In genomic region chr15:62901916-62902554, GRCh38 we compare ENCODE assay signal across 18 cellular contexts.
A peak's percentile ranks its signal among the peaks of the same experiment; 100 is the strongest.
DNase-seq lines count a peak whose midpoint lies in the region; ATAC-seq and TF ChIP-seq lines count a peak whose summit lies in the region.
"Had no signal": no experiment of that assay in that cellular context is flagged by ENCODE, and none has a peak within 500 bp of the region (broad histone marks: within the 10 kb centered on the region; RNA-seq: fewer than 3 reads in every experiment).

No MANE protein-coding gene starts in this region.

- H3K36me3 ChIP-seq in GM23338 (ENCODE audit: insufficient read depth) (no peaks in the 10 kb centered on the region), neural progenitor cell (no peaks in the 10 kb centered on the region)
- H3K36me3 ChIP-seq: upper lobe of left lung had no signal

- H4K20me1 ChIP-seq in GM23338 (replicated peaks; ENCODE audit: insufficient read depth) (no peaks in the 10 kb centered on the region), neural progenitor cell (ENCODE audit: low read depth) (no peaks in the 10 kb centered on the region)

- CTCF ChIA-PET in activated CD4-positive, alpha-beta memory T cell treated with anti-CD3 and anti-CD28 coated beads, Interleukin-2, amount 10 ng/mL, durations not matched to agents 7 days and 5 days (lab: Charles Lee), result no interaction called here

- H3K27ac Mint-ChIP-seq in GM23338 (no peak overlapping the region), neural progenitor cell (peak overlapping the region; percentile 39)
- H3K27ac Mint-ChIP-seq in activated CD4-positive, alpha-beta memory T cell treated with anti-CD3 and anti-CD28 coated beads, Interleukin-2, amount 10 ng/mL, durations not matched to agents 7 days and 5 days, result no peak overlapping the region
- H3K27ac Mint-ChIP-seq: stimulated activated naive B cell treated with anti-CD40 and anti-IgM and Interleukin-4, amounts not matched to agents 10 μg/mL and 1 μg/mL and 100 μg/mL, for 72 hours had no signal

- H3K9me3 Mint-ChIP-seq in GM23338, result no peaks in the 10 kb centered on the region; the same call in 2 of the 3 replicates
- no peaks in the 10 kb centered on the region for H3K9me3 Mint-ChIP-seq in neural progenitor cell
- H3K9me3 Mint-ChIP-seq in activated CD4-positive, alpha-beta memory T cell treated with anti-CD3 and anti-CD28 coated beads, Interleukin-2, amount 10 ng/mL, durations not matched to agents 7 days and 5 days, result no peaks in the 10 kb centered on the region
- H3K9me3 Mint-ChIP-seq: stimulated activated naive B cell treated with anti-CD40 and anti-IgM and Interleukin-4, amounts not matched to agents 10 μg/mL and 1 μg/mL and 100 μg/mL, for 72 hours had no signal

- H2AFZ ChIP-seq in GM23338, result peak overlapping the region; percentile 84
- H2AFZ ChIP-seq in neural progenitor cell (replicated peaks), result no peak overlapping the region
- H2AFZ ChIP-seq: parathyroid adenoma had no signal

- H3K4me3 Mint-ChIP-seq in GM23338, result no peak overlapping the region
- no peak overlapping the region for H3K4me3 Mint-ChIP-seq in neural progenitor cell
- H3K4me3 Mint-ChIP-seq in activated CD4-positive, alpha-beta memory T cell treated with anti-CD3 and anti-CD28 coated beads, Interleukin-2, amount 10 ng/mL, durations not matched to agents 7 days and 5 days, result no peak overlapping the region
- H3K4me3 Mint-ChIP-seq: stimulated activated naive B cell treated with anti-CD40 and anti-IgM and Interleukin-4, amounts not matched to agents 10 μg/mL and 1 μg/mL and 100 μg/mL, for 72 hours had no signal

- H3K4me3 ChIP-seq in GM23338 (no peak overlapping the region), neural progenitor cell (no peak overlapping the region)
- H3K4me3 ChIP-seq: SK-N-MC, upper lobe of left lung had no signal

- H3F3A ChIP-seq in GM23338 (replicated peaks; ENCODE audit: low read depth) (no peaks in the 10 kb centered on the region), neural progenitor cell (ENCODE audit: low read depth) (no peaks in the 10 kb centered on the region)

- H3K4me1 Mint-ChIP-seq in GM23338, result peaks cover 37% of the 10 kb centered on the region
- H3K4me1 Mint-ChIP-seq in neural progenitor cell, result peaks cover 71% of the 10 kb centered on the region
- H3K4me1 Mint-ChIP-seq in activated CD4-positive, alpha-beta memory T cell treated with anti-CD3 and anti-CD28 coated beads, Interleukin-2, amount 10 ng/mL, durations not matched to agents 7 days and 5 days, result no peaks in the 10 kb centered on the region
- H3K4me1 Mint-ChIP-seq: stimulated activated naive B cell treated with anti-CD40 and anti-IgM and Interleukin-4, amounts not matched to agents 10 μg/mL and 1 μg/mL and 100 μg/mL, for 72 hours had no signal

- TF ChIP-seq CTCF in GM23338 (conservative IDR thresholded peaks at IDR 0.05; ENCODE audit: low read depth in 2 of 2) (no peak), neural progenitor cell (IDR thresholded peaks at IDR 0.05) (no peak)

- no peak overlapping the region for H3K9ac ChIP-seq in neural progenitor cell
- H3K9ac ChIP-seq: parathyroid adenoma had no signal

- H3K79me2 ChIP-seq in GM23338 (replicated peaks; ENCODE audit: insufficient read depth) (no peaks in the 10 kb centered on the region), neural progenitor cell (ENCODE audit: low read depth) (no peaks in the 10 kb centered on the region)
- H3K79me2 ChIP-seq: parathyroid adenoma had no signal

- DNase-seq in GM23338 (ENCODE audit: low spot score) (no peak), NCI-H2107 (lab: John Stamatoyannopoulos, UW) (peak; percentile 34), amniotic epithelial cell (ENCODE audit: low read depth) (peak; percentile 65), neural progenitor cell (ENCODE audit: low spot score) (no peak), SW 1271 (lab: John Stamatoyannopoulos, UW) (no peak), middle frontal gyrus (ENCODE audit: extremely low spot score, low spot score) (no peak)
- DNase-seq in activated CD4-positive, alpha-beta memory T cell treated with anti-CD3 and anti-CD28 coated beads, Interleukin-2, amount 10 ng/mL, durations not matched to agents 7 days and 5 days, result no peak
- DNase-seq: activated CD4-positive, alpha-beta T cell treated with anti-CD3 and anti-CD28 coated beads for 4 hours; activated CD8-positive, alpha-beta memory T cell treated with anti-CD3 and anti-CD28 coated beads, Interleukin-2, amount 50 U/mL, for 4 hours; aorta; stimulated activated CD4-positive, alpha-beta T cell treated with anti-CD3 and anti-CD28 coated beads, Interleukin-12 subunit alpha, Interleukin-12 subunit beta, amount 100 ng/mL, for 4 hours; stimulated activated naive B cell treated with anti-CD40 and anti-IgM and Interleukin-4, amounts not matched to agents 10 μg/mL and 1 μg/mL and 100 μg/mL, for 72 hours; T1000; upper lobe of left lung had no signal

- peak; percentile 74 for ATAC-seq in GM23338
- ATAC-seq in HG02970 (IDR thresholded peaks at IDR 0.05; ENCODE audit: low FRiP score, unreplicated experiment), result no peak
- ATAC-seq: stimulated activated naive B cell treated with anti-CD40 and anti-IgM and Interleukin-4, amounts not matched to agents 10 μg/mL and 1 μg/mL and 100 μg/mL, for 72 hours had no signal

- no peaks in the 10 kb centered on the region for H3K9me3 ChIP-seq in neural progenitor cell (ENCODE audit: low read depth)
- H3K9me3 ChIP-seq: upper lobe of left lung had no signal

- no peak overlapping the region for H3K27ac ChIP-seq in GM23338 (ENCODE audit: low read depth)
- H3K27ac ChIP-seq in neural progenitor cell, result no peak overlapping the region
- H3K27ac ChIP-seq: C4-2B, parathyroid adenoma, SK-N-MC, upper lobe of left lung had no signal

- H3K27me3 Mint-ChIP-seq in GM23338 (ENCODE audit: insufficient read depth, low read depth, poor library complexity) (peaks cover 4% of the 10 kb centered on the region), neural progenitor cell (ENCODE audit: insufficient read depth, low read depth) (peaks cover 6% of the 10 kb centered on the region)
- no peaks in the 10 kb centered on the region for H3K27me3 Mint-ChIP-seq in activated CD4-positive, alpha-beta memory T cell treated with anti-CD3 and anti-CD28 coated beads, Interleukin-2, amount 10 ng/mL, durations not matched to agents 7 days and 5 days

- H3K4me1 ChIP-seq in GM23338 (ENCODE audit: insufficient read depth) (peaks cover 17% of the 10 kb centered on the region), neural progenitor cell (peaks cover 43% of the 10 kb centered on the region)
- H3K4me1 ChIP-seq: parathyroid adenoma had no signal

- no peaks in the 10 kb centered on the region for H3K9me2 ChIP-seq in GM23338 (ENCODE audit: insufficient read depth)

- H3K27me3 ChIP-seq in GM23338 (ENCODE audit: insufficient read depth) (no peaks in the 10 kb centered on the region), neural progenitor cell (no peaks in the 10 kb centered on the region)
- H3K27me3 ChIP-seq: upper lobe of left lung had no signal

- H3K36me3 Mint-ChIP-seq in GM23338 (ENCODE audit: low read depth) (no peaks in the 10 kb centered on the region), neural progenitor cell (no peaks in the 10 kb centered on the region)
- H3K36me3 Mint-ChIP-seq in activated CD4-positive, alpha-beta memory T cell treated with anti-CD3 and anti-CD28 coated beads, Interleukin-2, amount 10 ng/mL, durations not matched to agents 7 days and 5 days (ENCODE audit: low read depth), result no peaks in the 10 kb centered on the region
- H3K36me3 Mint-ChIP-seq: stimulated activated naive B cell treated with anti-CD40 and anti-IgM and Interleukin-4, amounts not matched to agents 10 μg/mL and 1 μg/mL and 100 μg/mL, for 72 hours had no signal

- POLR2A ChIA-PET in activated CD4-positive, alpha-beta memory T cell treated with anti-CD3 and anti-CD28 coated beads, Interleukin-2, amount 10 ng/mL, durations not matched to agents 7 days and 5 days (lab: Charles Lee), result no interaction called here

- H3K4me2 ChIP-seq in GM23338 (no peak overlapping the region), neural progenitor cell (peak overlapping the region; percentile 15)

TF ChIP-seq in GM23338, 12 proteins besides CTCF, POLR2A, EP300 and RAD21 (continues in another document):
- TF ChIP-seq CREB1 (CRISPR knock-in tag; IDR thresholded peaks at IDR 0.05; ENCODE audit: low read depth) (no peak), ETS1 (IDR thresholded peaks at IDR 0.05) (no peak), POLR2AphosphoS5 (IDR thresholded peaks at IDR 0.05; ENCODE audit: low read depth) (no peak), EZH2 (IDR thresholded peaks at IDR 0.05; ENCODE audit: low read depth, unreplicated experiment) (no peak), REST (IDR thresholded peaks at IDR 0.05; ENCODE audit: unreplicated experiment) (no peak)

Comparison
In these comparisons a context has a peak if more than half of its experiments do, and no peak if none do; other contexts are left out.
1. DNase-seq: peak in NCI-H2107 (single experiment) and amniotic epithelial cell (single experiment); none in GM23338 (single experiment), neural progenitor cell (single experiment), SW 1271 (0 of 2), activated CD4-positive, alpha-beta memory T cell treated with anti-CD3 and anti-CD28 coated beads, Interleukin-2, amount 10 ng/mL, durations not matched to agents 7 days and 5 days (single experiment) and middle frontal gyrus (single experiment).